20 cellular contexts compared by ENCODE assay signal in the genomic region with DNA sequence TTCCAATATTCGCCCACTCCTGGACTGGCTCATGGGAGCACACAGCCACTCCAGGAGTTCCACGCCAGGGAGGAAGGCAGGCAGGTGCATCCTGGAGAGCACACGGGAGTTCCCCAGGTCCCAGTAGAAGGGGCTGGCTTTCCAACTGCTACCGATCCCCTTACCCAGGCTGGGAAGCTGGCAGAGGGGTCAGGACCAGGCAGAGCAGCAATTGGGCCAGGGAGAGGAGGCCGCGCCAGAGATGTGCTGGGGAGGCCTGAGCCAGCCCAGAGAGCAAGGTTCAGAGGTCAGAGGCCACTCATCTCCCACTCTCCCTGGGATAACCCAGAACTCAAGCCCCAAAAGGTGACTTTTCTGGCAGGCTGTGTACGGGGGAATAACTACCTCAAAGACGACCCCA.
DNase-seq lines count a peak whose midpoint lies in the region; FAIRE-seq and TF ChIP-seq lines count a peak whose summit lies in the region.
"Had no signal": no experiment of that assay in that cellular context is flagged by ENCODE, and none has a peak within 500 bp of the region (broad histone marks: within the 10 kb centered on the region; RNA-seq: fewer than 3 reads in every experiment).

No MANE protein-coding gene starts in this region.

- DNase-seq in NCI-H748 (lab: John Stamatoyannopoulos, UW; ENCODE audit: unreplicated experiment) (peak; percentile 73), NCI-H748 treated with DMSO at 0.1 percent for 48 hours (lab: John Stamatoyannopoulos, UW) (no peak), NCI-H2029 treated with DMSO at 0.1 percent for 48 hours (lab: John Stamatoyannopoulos, UW) (peak; percentile 19), ecto neural progenitor cell (ENCODE audit: low spot score) (peak; percentile 33), type B pancreatic cell (ENCODE audit: extremely low spot score, unreplicated experiment) (peak; percentile 32), RCC 7860 (ENCODE audit: low spot score) (no peak), G401 (ENCODE audit: low spot score) (no peak)
- DNase-seq: ACHN; activated T-cell treated with anti-CD3 and anti-CD28 coated beads, Interleukin-2, amount 50 U/mL, for 24 hours; cerebellar nuclear complex; effector CD4-positive, alpha-beta T cell; heart left ventricle; left cardiac atrium; NCI-H2227 treated with DMSO at 0.1 percent for 48 hours; SHP77 treated with DMSO at 0.1 percent for 48 hours; small intestine; stimulated activated CD4-positive, alpha-beta T cell treated with anti-CD3 and anti-CD28 coated beads, Interleukin-2, amount 100 ng/mL, for 24 hours; substantia nigra had no signal

- H3K9me3 Mint-ChIP-seq in type B pancreatic cell, result peaks cover 6% of the 10 kb centered on the region

- H3K4me1 Mint-ChIP-seq in type B pancreatic cell (ENCODE audit: unreplicated experiment), result peaks cover 4% of the 10 kb centered on the region

- peaks cover 10% of the 10 kb centered on the region for H3K27me3 Mint-ChIP-seq in type B pancreatic cell

- H3K27ac Mint-ChIP-seq in type B pancreatic cell, result no peak overlapping the region
- H3K27ac Mint-ChIP-seq: activated T-cell treated with anti-CD3 and anti-CD28 coated beads, Interleukin-2, amount 50 U/mL, for 24 hours; HFFc6 had no signal

- FAIRE-seq in RCC 7860 (lab: Jason Lieb, UNC), result no peak
- FAIRE-seq: G401.6, small intestine had no signal

- no peak overlapping the region for H3K4me3 Mint-ChIP-seq in type B pancreatic cell
- H3K4me3 Mint-ChIP-seq: activated T-cell treated with anti-CD3 and anti-CD28 coated beads, Interleukin-2, amount 50 U/mL, for 24 hours; HFFc6 had no signal

- TF ChIP-seq CTCF in type B pancreatic cell (conservative IDR thresholded peaks at IDR 0.05), result no peak

- in situ Hi-C loops in G401 (cut with HindIII; ENCODE audit: low sequenced_read_pairs), result no loop called here

- no peaks in the 10 kb centered on the region for H3K36me3 Mint-ChIP-seq in type B pancreatic cell

Comparison
In these comparisons a context has a peak if more than half of its experiments do, and no peak if none do; other contexts are left out.
1. DNase-seq: peak in NCI-H748 (single experiment), NCI-H2029 treated with DMSO at 0.1 percent for 48 hours (single experiment), ecto neural progenitor cell (single experiment) and type B pancreatic cell (single experiment); none in NCI-H748 treated with DMSO at 0.1 percent for 48 hours (single experiment), RCC 7860 (single experiment) and G401 (single experiment).